In genomic region chr2:43226558-43226954, GRCh38 we compare ENCODE assay signal across 8 cellular contexts. TPM values are rescaled to one million over a fixed set of nuclear protein-coding genes. Genes with fewer than 3 reads are reported as not detected.
A peak's percentile ranks its signal among the peaks of the same experiment; 100 is the strongest.
DNase-seq lines count a peak whose midpoint lies in the region; ATAC-seq and TF ChIP-seq lines count a peak whose summit lies in the region.

TSS of gene ZFP36L2 (minus strand) at chr2:43226606. CDS start at chr2:43226315, 291 bp downstream.

- no peaks in the 10 kb centered on the region for H3K9me2 ChIP-seq in SK-N-SH

- peaks cover 43% of the 10 kb centered on the region for H3F3A ChIP-seq in SK-N-SH (replicated peaks; ENCODE audit: insufficient read depth)

- H3K9me3 ChIP-seq in SK-N-SH (no peaks in the 10 kb centered on the region), testis (no peaks in the 10 kb centered on the region)

- CTCF ChIA-PET in SK-N-SH (lab: Yijun Ruan, JAX): interaction anchor here (0.9 to 16.3 kb wide), 28 partner anchors 8 to 403 kb away, joined by 3 to 299 read pairs (median 7); no protein-coding TSS in a partner anchor
- CTCF ChIA-PET in activated naive CD4-positive, alpha-beta T cell treated with anti-CD3 and anti-CD28 coated beads, Interleukin-2, amount 10 ng/mL, durations not matched to agents 7 days and 5 days (lab: Charles Lee): interaction anchor here (0.6 to 14.2 kb wide), 13 partner anchors 9 to 315 kb away, joined by 3 to 460 read pairs (median 8); no protein-coding TSS in a partner anchor

- TF ChIP-seq CTCF in SK-N-SH (IDR thresholded peaks at IDR 0.05): no peak
- no peak for TF ChIP-seq CTCF in testis (IDR thresholded peaks at IDR 0.05)

- TF ChIP-seq RAD21 in SK-N-SH (IDR thresholded peaks at IDR 0.05; ENCODE audit: low read length): no peak

- POLR2A ChIA-PET in SK-N-SH (lab: Yijun Ruan, JAX): interaction anchor here (0.5 to 3.7 kb wide), 27 partner anchors 19 to 416 kb away, joined by 3 to 24 read pairs (median 4); partner anchors contain the start of gene THADA

- H3K36me3 ChIP-seq in SK-N-SH (replicated peaks in 1 of 2; ENCODE audit: control insufficient read depth in 1 of 2, insufficient read depth in 2 of 2, low read length in 1 of 2): peaks cover 21 to 44% of the 10 kb centered on the region in 2 experiments
- no peaks in the 10 kb centered on the region for H3K36me3 ChIP-seq in testis (ENCODE audit: low read depth, missing control alignments)

- peak within 1 kb of the TSS; percentile 87 for H3K4me3 Mint-ChIP-seq in activated naive CD4-positive, alpha-beta T cell treated with anti-CD3 and anti-CD28 coated beads, Interleukin-2, amount 10 ng/mL, durations not matched to agents 7 days and 5 days

- H3K27ac ChIP-seq in SK-N-SH (ENCODE audit: low read depth in 2 of 2, low read length in 1 of 2) (peak within 1 kb of the TSS; percentile 94 to 95), testis (peak within 1 kb of the TSS; percentile 92 to 100)

- H3K4me1 ChIP-seq in SK-N-SH (ENCODE audit: control insufficient read depth in 1 of 2, insufficient read depth in 2 of 2, low read depth in 1 of 2, low read length in 1 of 2) (peaks cover 19 to 53% of the 10 kb centered on the region in 2 experiments), testis (peaks cover 25% of the 10 kb centered on the region)

- no peaks in the 10 kb centered on the region for H3K27me3 ChIP-seq in SK-N-SH (ENCODE audit: insufficient read depth)
- H3K27me3 ChIP-seq in testis: no peaks in the 10 kb centered on the region

- peak within 1 kb of the TSS; percentile 83 for H3K4me2 ChIP-seq in SK-N-SH

- H3K4me3 ChIP-seq in GM08714 (ENCODE audit: low read length): peak within 1 kb of the TSS; percentile 88
- H3K4me3 ChIP-seq in SK-N-SH (ENCODE audit: low read depth in 2 of 2, low read length in 1 of 2): peak within 1 kb of the TSS; percentile 95 to 97
- peak within 1 kb of the TSS; percentile 84 to 97 for H3K4me3 ChIP-seq in testis

- TF ChIP-seq EP300 in SK-N-SH (IDR thresholded peaks at IDR 0.05; ENCODE audit: borderline replicate concordance in 1 of 2, low read depth in 1 of 2, low read length in 1 of 2): 0 out of 4 replicates have a peak, but pooled peaks of 1 of the 2 experiments have one; percentile 3

- peaks cover 61% of the 10 kb centered on the region for H3K79me2 ChIP-seq in SK-N-SH (ENCODE audit: insufficient read depth)

- ATAC-seq in HG02571 (IDR thresholded peaks at IDR 0.05; ENCODE audit: unreplicated experiment): peak; percentile 56

- no peaks in the 10 kb centered on the region for H3K9me3 Mint-ChIP-seq in activated naive CD4-positive, alpha-beta T cell treated with anti-CD3 and anti-CD28 coated beads, Interleukin-2, amount 10 ng/mL, durations not matched to agents 7 days and 5 days

- intact Hi-C loops in testis (cut with DNase I; ENCODE audit: low total_unique reads): loop anchor here (5.0 to 10.0 kb wide), 3 partner anchors 254 to 382 kb away; no protein-coding TSS in a partner anchor

- H4K20me1 ChIP-seq in SK-N-SH (ENCODE audit: insufficient read depth): peaks cover 34% of the 10 kb centered on the region

- DNase-seq in NCI-H1092 (lab: John Stamatoyannopoulos, UW) (peak; percentile 87), SK-N-SH (peak; percentile 99), germinal center (ENCODE audit: low spot score) (peak; percentile 97), occipital lobe (lab: John Stamatoyannopoulos, UW) (peak; percentile 88), testis (peak; percentile 96)
- DNase-seq in activated naive CD4-positive, alpha-beta T cell treated with anti-CD3 and anti-CD28 coated beads, Interleukin-2, amount 10 ng/mL, durations not matched to agents 7 days and 5 days: peak; percentile 95

- peaks cover 41% of the 10 kb centered on the region for H3K36me3 Mint-ChIP-seq in activated naive CD4-positive, alpha-beta T cell treated with anti-CD3 and anti-CD28 coated beads, Interleukin-2, amount 10 ng/mL, durations not matched to agents 7 days and 5 days

- H3K4me1 Mint-ChIP-seq in activated naive CD4-positive, alpha-beta T cell treated with anti-CD3 and anti-CD28 coated beads, Interleukin-2, amount 10 ng/mL, durations not matched to agents 7 days and 5 days: peaks cover 27% of the 10 kb centered on the region

- H3K9ac ChIP-seq in SK-N-SH: peak within 1 kb of the TSS; percentile 99

- no peak for TF ChIP-seq POLR2A in testis (IDR thresholded peaks at IDR 0.05)

- H3K27ac Mint-ChIP-seq in activated naive CD4-positive, alpha-beta T cell treated with anti-CD3 and anti-CD28 coated beads, Interleukin-2, amount 10 ng/mL, durations not matched to agents 7 days and 5 days: peak within 1 kb of the TSS; percentile 97

- H3K27me3 Mint-ChIP-seq in activated naive CD4-positive, alpha-beta T cell treated with anti-CD3 and anti-CD28 coated beads, Interleukin-2, amount 10 ng/mL, durations not matched to agents 7 days and 5 days: peaks cover 12% of the 10 kb centered on the region

- 0% methylated on average over 13 of the region's 58 CpGs for WGBS in SK-N-SH (ENCODE audit: low lambda C conversion rate)
- WGBS in testis, 2 donors: 0 to 2% methylated on average over 15 to 45 of the region's 58 CpGs

- peak within 1 kb of the TSS; percentile 51; the same call in 1 of the 2 replicates for H2AFZ ChIP-seq in SK-N-SH (ENCODE audit: low read depth)

TF ChIP-seq in SK-N-SH, 30 proteins besides CTCF, POLR2A, EP300 and RAD21 (continues in another document):
- TF ChIP-seq FOSL2 (IDR thresholded peaks at IDR 0.05; ENCODE audit: borderline replicate concordance, low read depth): 0 out of 2 replicates have a peak, but pooled peaks have one; percentile 9
- TF ChIP-seq TEAD4 (IDR thresholded peaks at IDR 0.05; ENCODE audit: borderline replicate concordance, insufficient read depth): no peak
- no peak for TF ChIP-seq NFIC (IDR thresholded peaks at IDR 0.05; ENCODE audit: borderline replicate concordance)
- TF ChIP-seq NRF1 (IDR thresholded peaks at IDR 0.05; ENCODE audit: low read depth, low read length): no peak
- TF ChIP-seq RCOR1 (IDR thresholded peaks at IDR 0.05; ENCODE audit: low read length): 0 out of 2 replicates have a peak, but pooled peaks have one; percentile 4
- TF ChIP-seq POLR2AphosphoS5 (IDR thresholded peaks at IDR 0.05; ENCODE audit: low read depth, low read length): peak; percentile 84
- no peak for TF ChIP-seq USF2 (IDR thresholded peaks at IDR 0.05; ENCODE audit: borderline replicate concordance, low read depth, low read length)
- no peak for TF ChIP-seq SIN3A (IDR thresholded peaks at IDR 0.05; ENCODE audit: borderline replicate concordance, low read depth, low read length)
- no peak for TF ChIP-seq GATA2 (CRISPR knock-in tag; IDR thresholded peaks at IDR 0.05)
- TF ChIP-seq ZBTB33 (IDR thresholded peaks at IDR 0.05; ENCODE audit: borderline replicate concordance, low read depth): no peak
- TF ChIP-seq GABPA (IDR thresholded peaks at IDR 0.05; ENCODE audit: low read depth): no peak
- no peak for TF ChIP-seq FOXJ3 (CRISPR knock-in tag; IDR thresholded peaks at IDR 0.05)
- TF ChIP-seq TAF1 (IDR thresholded peaks at IDR 0.05; ENCODE audit: borderline replicate concordance, low read depth, low read length): peak; percentile 85
- TF ChIP-seq RXRA (IDR thresholded peaks at IDR 0.05; ENCODE audit: borderline replicate concordance, low read depth): no peak
- TF ChIP-seq MXI1 (IDR thresholded peaks at IDR 0.05; ENCODE audit: low read depth, low read length): no peak
- no peak; the same call in 1 of the 2 replicates for TF ChIP-seq SMC3 (IDR thresholded peaks at IDR 0.05; ENCODE audit: low read depth, low read length)
- no peak for TF ChIP-seq ELF1 (IDR thresholded peaks at IDR 0.05)
- no peak for TF ChIP-seq TCF12 (IDR thresholded peaks at IDR 0.05)
- peak; percentile 73 for TF ChIP-seq YY1 (IDR thresholded peaks at IDR 0.05; ENCODE audit: low read depth)
- TF ChIP-seq CHD2 (IDR thresholded peaks at IDR 0.05; ENCODE audit: low read length, partially characterized antibody): no peak
- no peak; the same call in 1 of the 2 replicates for TF ChIP-seq PBX3 (IDR thresholded peaks at IDR 0.05)
- TF ChIP-seq MEF2A (IDR thresholded peaks at IDR 0.05; ENCODE audit: borderline replicate concordance, low read depth): no peak

RNA-seq across cellular contexts. Expression of gene ZFP36L2, which starts in this region (rescaled TPM):
- polyA plus RNA-seq in SK-N-SH (2012; rRNA removed): 12.5 and 18.4 TPM in 2 replicates
- polyA plus RNA-seq in SK-N-SH (2012; cell fraction: cytosol; rRNA removed): 22.0 and 22.2 TPM in 2 replicates
- polyA plus RNA-seq in SK-N-SH (2012; cell fraction: nucleus; rRNA removed): 24.1 and 24.2 TPM in 2 replicates
- 2.5 TPM for total RNA-seq in occipital lobe
- 10 to 100 TPM; 35.7 to 54.4 TPM for total RNA-seq in testis
- 45.4 TPM for polyA plus RNA-seq in testis (ENCODE audit: insufficient read depth, low read depth, low replicate concordance)

Comparison
In these comparisons a context has a peak if more than half of its experiments do, and no peak if none do; other contexts are left out.
1. Peak in every context shown above with its lines: DNase-seq, ATAC-seq, H3K4me3 ChIP-seq and H3K27ac ChIP-seq.
2. RNA of gene ZFP36L2 (total RNA-seq): 35.7 to 54.4 TPM in testis; 2.5 TPM in occipital lobe (single experiment); every median in the first group is over 10 times any median in the second.